8 cellular contexts compared by ENCODE assay signal in the genomic region with DNA sequence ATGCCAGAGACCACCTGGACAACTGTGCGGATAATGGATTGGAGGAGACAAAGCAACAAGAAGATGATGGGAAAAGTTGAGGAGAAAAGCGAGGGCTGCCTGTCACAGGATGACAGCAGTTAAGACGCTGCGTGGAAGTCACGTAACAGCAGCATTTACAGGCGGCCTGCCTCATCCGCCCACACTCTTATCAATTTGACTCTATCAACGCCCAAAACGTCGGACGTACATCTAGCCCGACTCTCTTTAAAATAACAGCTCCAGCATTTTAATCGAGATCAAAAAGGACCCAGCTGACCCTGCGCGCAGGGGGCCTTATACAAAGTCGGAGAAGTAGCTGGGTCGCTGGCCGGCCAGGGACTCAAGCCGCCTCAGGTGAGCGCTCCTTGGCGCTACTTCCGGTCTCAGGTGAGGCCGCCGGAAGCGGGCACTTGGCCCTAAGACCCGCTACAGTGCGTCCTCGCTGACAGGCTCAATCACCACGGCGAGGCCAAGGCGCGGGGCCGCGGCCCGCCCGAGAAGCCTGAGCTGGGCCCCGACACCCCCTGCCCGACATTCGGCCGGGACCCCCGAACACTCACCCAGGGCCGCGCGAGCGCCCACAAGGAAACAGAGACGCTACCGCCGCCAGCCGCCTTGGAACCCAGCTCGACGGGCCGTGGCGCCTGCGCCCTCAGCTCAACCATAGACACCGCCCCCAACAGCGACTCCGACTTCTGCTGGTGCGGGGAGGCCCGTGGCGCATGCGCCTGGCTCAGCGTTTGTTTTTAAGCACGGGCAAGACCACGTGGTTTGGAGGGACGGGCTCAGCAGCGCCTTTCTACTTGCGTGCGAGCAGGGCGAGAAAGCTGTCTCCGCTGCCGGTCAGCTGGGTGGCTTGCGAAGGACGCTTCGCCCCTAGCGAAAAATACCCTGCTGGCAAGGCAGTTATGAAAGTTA. TPM values are rescaled to one million over a fixed set of nuclear protein-coding genes. Genes with fewer than 3 reads are reported as not detected.
DNase-seq lines count a peak whose midpoint lies in the region; ATAC-seq and TF ChIP-seq lines count a peak whose summit lies in the region.

Gene ERCC6, minus strand, starts transcription at position 741 of the 939 bp plus-strand sequence.

- peak within 1 kb of the TSS; percentile 47 for H3K27ac ChIP-seq in temporal lobe (ENCODE audit: low read depth, low read length)

- TF ChIP-seq CTCF in omental fat pad (IDR thresholded peaks at IDR 0.05) = no peak

- H3K27ac Mint-ChIP-seq in activated naive CD4-positive, alpha-beta T cell treated with anti-CD3 and anti-CD28 coated beads, Interleukin-2, amount 50 U/mL, for 72 hours = peak within 1 kb of the TSS; percentile 98

- H3K36me3 Mint-ChIP-seq in activated naive CD4-positive, alpha-beta T cell treated with anti-CD3 and anti-CD28 coated beads, Interleukin-2, amount 50 U/mL, for 72 hours = peaks cover 9 to 20% of the 10 kb centered on the region in 2 donors

- no peaks in the 10 kb centered on the region for H3K9me3 Mint-ChIP-seq in activated naive CD4-positive, alpha-beta T cell treated with anti-CD3 and anti-CD28 coated beads, Interleukin-2, amount 50 U/mL, for 72 hours

- peak; percentile 86 for ATAC-seq in HG02623 (IDR thresholded peaks at IDR 0.05; ENCODE audit: unreplicated experiment)
- peak; percentile 91 to 95 for ATAC-seq in activated naive CD4-positive, alpha-beta T cell treated with anti-CD3 and anti-CD28 coated beads, Interleukin-2, amount 50 U/mL, for 72 hours
- peak; percentile 100 for ATAC-seq in omental fat pad (ENCODE audit: low FRiP score)

- peak; percentile 78 for TF ChIP-seq POLR2A in GM10847 (IDR thresholded peaks at IDR 0.05; ENCODE audit: extremely low read depth, insufficient read length)

- DNase-seq in NCI-H1092 treated with DMSO at 0.1 percent for 48 hours (lab: John Stamatoyannopoulos, UW) (peak; percentile 85), SKM-1 (lab: John Stamatoyannopoulos, UW; ENCODE audit: unreplicated experiment) (peak; percentile 91), glomerular visceral epithelial cell (ENCODE audit: extremely low spot score) (peak; percentile 98), omental fat pad (ENCODE audit: low spot score) (peak; percentile 87)
- DNase-seq in activated naive CD4-positive, alpha-beta T cell treated with anti-CD3 and anti-CD28 coated beads, Interleukin-2, amount 50 U/mL, for 72 hours (ENCODE audit: low spot score in 2 of 2) = peak; percentile 90 to 97

RNA-seq across cellular contexts. Expression of gene ERCC6, which starts in this region (rescaled TPM):
- total RNA-seq in activated naive CD4-positive, alpha-beta T cell treated with anti-CD3 and anti-CD28 coated beads, Interleukin-2, amount 50 U/mL, for 72 hours = 10 to 100 TPM; 31.7 to 36.2 TPM
- 10 to 100 TPM; 11.5 to 16.7 (median 11.8) TPM for total RNA-seq in omental fat pad
- 17.9 TPM for total RNA-seq in temporal lobe

Comparison
In these comparisons a context has a peak if more than half of its experiments do, and no peak if none do; other contexts are left out.
1. Peak in every context shown above with its lines: DNase-seq, ATAC-seq and H3K27ac ChIP-seq.